Comparison of ENCODE assay signal across 9 cellular contexts in the genomic region with DNA sequence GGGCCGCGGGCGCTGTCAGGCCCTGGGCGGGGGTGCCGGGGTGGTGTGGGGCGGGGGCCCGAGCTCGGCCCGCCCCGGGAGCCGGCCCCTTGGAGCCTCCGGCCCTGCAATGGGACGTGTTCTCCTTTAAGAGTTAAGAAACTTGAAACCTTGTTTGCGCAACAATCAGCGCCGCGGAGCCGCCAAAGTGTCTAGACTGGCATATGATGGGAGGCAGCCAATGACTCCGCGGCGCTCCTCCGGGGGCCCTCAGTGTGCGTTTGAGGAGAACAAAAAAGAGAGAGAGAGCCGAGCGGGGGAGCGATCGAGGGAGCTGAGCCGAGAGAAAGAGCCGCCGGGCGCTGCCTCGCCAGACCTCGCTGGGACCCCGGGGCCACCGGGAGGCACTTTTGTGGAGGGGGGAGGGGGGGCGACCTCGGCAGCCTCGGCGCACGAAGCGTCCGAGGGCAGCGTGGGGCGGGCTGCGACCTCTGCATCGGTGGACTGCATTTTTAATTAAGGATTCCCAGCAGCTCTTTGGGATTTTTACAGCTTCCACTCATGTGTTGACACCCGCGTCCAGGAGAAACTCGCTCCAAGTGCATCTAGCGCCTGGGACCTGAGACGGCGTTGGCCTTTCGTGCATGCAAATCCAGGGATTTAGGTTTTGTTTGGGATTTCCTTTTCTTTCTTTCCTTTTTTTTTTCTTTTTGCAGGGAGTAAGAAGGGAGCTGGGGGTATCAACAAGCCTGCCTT. TPM values are rescaled to one million over a fixed set of nuclear protein-coding genes. Genes with fewer than 3 reads are reported as not detected.
DNase-seq lines count a peak whose midpoint lies in the region; ATAC-seq, FAIRE-seq and TF ChIP-seq lines count a peak whose summit lies in the region.
"Had no signal": no experiment of that assay in that cellular context is flagged by ENCODE, and none has a peak within 500 bp of the region (broad histone marks: within the 10 kb centered on the region; RNA-seq: fewer than 3 reads in every experiment).

A gene (plus strand): TSS at position 202 of the 735 bp plus-strand sequence. CDS start 1,023 bp downstream, outside the sequence.

- DNase-seq in Calu3 (peak; percentile 97), NCI-H446 (lab: John Stamatoyannopoulos, UW) (peak; percentile 85 to 96), caudate nucleus (lab: John Stamatoyannopoulos, UW) (peak in 57 of 61 donors; percentile 3 to 91 (median 69)), inferior parietal cortex (ENCODE audit: extremely low spot score) (peak; percentile 83), small intestine (peak; percentile 94)
- DNase-seq in activated CD4-positive, CD25-positive, alpha-beta regulatory T cell treated with anti-CD3 and anti-CD28 coated beads, Interleukin-2, amount 50 U/mL, for 16 hours (ENCODE audit: low read depth, low spot score) = peak; percentile 36

- H3K9me3 ChIP-seq in small intestine (ENCODE audit: control insufficient read depth, low read depth) = no peaks in the 10 kb centered on the region

- H3K4me3 Mint-ChIP-seq in Calu3 (ENCODE audit: low read depth, unreplicated experiment) = peak within 1 kb of the TSS; percentile 98

- H3K9me3 Mint-ChIP-seq in Calu3 (ENCODE audit: low read depth, unreplicated experiment) = no peaks in the 10 kb centered on the region

- peak within 1 kb of the TSS; percentile 68 to 80 for H3K4me3 ChIP-seq in small intestine (ENCODE audit: low read depth in 1 of 2, low read length in 2 of 2)

- no peak for TF ChIP-seq CTCF in Calu3 (IDR thresholded peaks at IDR 0.05; ENCODE audit: unreplicated experiment)

- intact Hi-C loops in Calu3 (cut with micrococcal nuclease; ENCODE audit: unreplicated experiment) = no loop called here

- peaks cover 68% of the 10 kb centered on the region for H3K36me3 Mint-ChIP-seq in Calu3 (ENCODE audit: insufficient read depth, unreplicated experiment)

- ATAC-seq in HG02943 (IDR thresholded peaks at IDR 0.05; ENCODE audit: low read depth, unreplicated experiment) = peak; percentile 17
- no peak for ATAC-seq in GM19395 (IDR thresholded peaks at IDR 0.05; ENCODE audit: unreplicated experiment)

- H3K36me3 ChIP-seq in small intestine (ENCODE audit: control insufficient read depth in 2 of 2, insufficient read depth in 2 of 2, low read length in 2 of 2) = no peaks in the 10 kb centered on the region

- BruUV-seq in Calu3 (replicated peaks; lab: Mats Ljungman, UMichigan) = no TSS peak

- CTCF ChIA-PET in Calu3 (lab: Charles Lee) = interaction anchor here (0.6 to 2.6 kb wide), 10 partner anchors 15 to 1861 kb away, joined by 3 to 10 read pairs (median 4); no protein-coding TSS in a partner anchor

- no peaks in the 10 kb centered on the region for H3K27me3 Mint-ChIP-seq in Calu3 (ENCODE audit: unreplicated experiment)

- peaks cover 0 to 4% of the 10 kb centered on the region in 2 donors for H3K4me1 ChIP-seq in small intestine (ENCODE audit: control insufficient read depth in 2 of 2, insufficient read depth in 1 of 2, low read depth in 1 of 2, low read length in 1 of 2)

- H3K27ac ChIP-seq in caudate nucleus (ENCODE audit: low read depth, low read length) (peak within 1 kb of the TSS; percentile 58), small intestine (ENCODE audit: low read depth in 1 of 2, low read length in 1 of 2) (peak within 1 kb of the TSS; percentile 22 to 88)

- FAIRE-seq in small intestine (lab: Jason Lieb, UNC) = no peak
- FAIRE-seq: islet of Langerhans had no signal

- no peaks in the 10 kb centered on the region for H3K27me3 ChIP-seq in small intestine (ENCODE audit: control insufficient read depth in 2 of 2, insufficient read depth in 2 of 2, low read length in 2 of 2)

- peaks cover 31% of the 10 kb centered on the region for H3K4me1 Mint-ChIP-seq in Calu3 (ENCODE audit: low read depth, unreplicated experiment)

- WGBS in small intestine, 3 donors = 0 to 1% (median 1%) methylated on average over 52 to 53 of the region's 53 CpGs

- peak within 1 kb of the TSS; percentile 98 for H3K27ac Mint-ChIP-seq in Calu3 (ENCODE audit: unreplicated experiment)

RNA-seq across cellular contexts. Expression of the gene that starts here (rescaled TPM):
- total RNA-seq in Calu3 (2022) = 49.6 and 58.6 TPM in 2 replicates
- polyA plus RNA-seq in small intestine = 10 to 100 TPM in 1 of 3 donors, 1 to 10 TPM in 1, under 1 TPM in 1; 0.89 to 19.5 (median 1.4) TPM

Comparison
In these comparisons a context has a peak if more than half of its experiments do, and no peak if none do; other contexts are left out.
1. DNase-seq: peak in every context shown above with its lines; median percentile 97 in Calu3; 94 in small intestine; 90 in NCI-H446; 83 in inferior parietal cortex; 69 in caudate nucleus; 36 in activated CD4-positive, CD25-positive, alpha-beta regulatory T cell treated with anti-CD3 and anti-CD28 coated beads, Interleukin-2, amount 50 U/mL, for 16 hours.